In the genomic region with DNA sequence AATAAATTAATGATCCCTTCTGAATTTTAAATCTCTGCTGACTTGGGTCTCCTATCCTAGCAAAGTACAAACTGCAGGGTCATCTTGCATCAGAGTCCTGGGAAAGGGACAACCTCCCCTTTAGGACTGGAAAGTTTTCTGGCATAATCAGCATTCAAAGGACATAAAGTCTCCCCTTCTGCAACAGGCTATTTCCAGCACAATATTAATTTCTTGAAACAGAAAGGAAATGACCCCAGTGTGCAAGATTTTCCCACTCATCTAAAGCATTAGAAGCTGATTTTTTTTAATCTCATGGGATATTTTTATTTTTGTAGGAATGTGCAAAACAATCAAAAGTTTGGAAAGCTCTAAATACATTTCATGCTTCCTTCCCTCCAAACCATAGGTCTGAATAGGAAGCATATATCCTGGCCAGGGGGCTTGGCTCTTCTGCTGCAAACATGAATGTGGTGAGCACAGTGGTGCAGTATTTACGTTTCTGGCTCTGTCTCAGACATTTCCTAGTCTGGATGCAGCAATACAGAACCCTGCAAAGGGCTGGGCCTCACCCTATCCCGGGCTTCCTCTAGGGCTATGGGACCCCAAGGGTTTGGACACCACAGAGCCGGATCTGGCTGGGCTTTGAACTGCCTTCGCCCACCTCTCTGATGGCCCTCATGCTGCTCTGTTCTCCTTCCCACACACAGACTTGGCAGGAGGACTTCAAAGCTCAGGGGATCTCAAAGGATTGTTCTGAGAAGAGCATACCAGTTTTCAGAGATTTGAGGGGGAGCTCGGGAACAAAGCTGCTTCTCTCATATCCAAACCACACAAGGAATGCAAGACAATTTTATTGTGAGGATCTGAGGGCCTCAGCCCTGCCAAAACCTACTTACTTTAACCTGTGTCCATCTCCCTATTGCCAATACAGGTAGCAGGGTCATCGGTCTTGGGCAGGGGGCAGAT, we compare ENCODE assay signal across 14 cellular contexts.
A peak's percentile ranks its signal among the peaks of the same experiment; 100 is the strongest.
DNase-seq lines count a peak whose midpoint lies in the region; ATAC-seq and TF ChIP-seq lines count a peak whose summit lies in the region.
"Had no signal": no experiment of that assay in that cellular context is flagged by ENCODE, and none has a peak within 500 bp of the region (broad histone marks: within the 10 kb centered on the region; RNA-seq: fewer than 3 reads in every experiment).

No MANE protein-coding gene starts in this region.

- H3K36me3 ChIP-seq in aorta (ENCODE audit: control insufficient read depth in 1 of 2, insufficient read depth in 2 of 2, low read length in 1 of 2), result no peaks in the 10 kb centered on the region

- intact Hi-C loops in Right ventricle myocardium inferior (cut with DNase I), result loop anchor here (2.0 kb wide), 1 partner anchor 67 kb away; a partner anchor contains a TSS
- intact Hi-C loops in cardiac septum (cut with DNase I), result loop anchor here (2.0 to 5.0 kb wide), 3 partner anchors 21 to 67 kb away; a partner anchor contains a TSS
- intact Hi-C loops in aorta (cut with DNase I), result loop anchor here (5.0 kb wide), 2 partner anchors 39 to 54 kb away; no protein-coding TSS in a partner anchor

- ATAC-seq in Right ventricle myocardium inferior (peak; percentile 71), omental fat pad (ENCODE audit: low FRiP score) (peak; percentile 47), aorta (ENCODE audit: low FRiP score) (peak; percentile 78)
- ATAC-seq: activated T-cell treated with anti-CD3 and anti-CD28 coated beads, Interleukin-2, amount 50 U/mL, for 4 hours; foreskin keratinocyte had no signal

- TF ChIP-seq CTCF in omental fat pad (IDR thresholded peaks at IDR 0.05), result no peak

- no peaks in the 10 kb centered on the region for H3K9me3 ChIP-seq in aorta (ENCODE audit: control insufficient read depth, low read length)

- no peaks in the 10 kb centered on the region for H3K27me3 ChIP-seq in aorta (ENCODE audit: control insufficient read depth in 1 of 2, insufficient read depth in 2 of 2, low read length in 1 of 2)
- H3K27me3 ChIP-seq: foreskin keratinocyte had no signal

- no peak overlapping the region for H3K4me3 ChIP-seq in aorta (ENCODE audit: low read length in 2 of 2)

- H3K4me1 ChIP-seq in aorta (ENCODE audit: control insufficient read depth in 1 of 2, insufficient read depth in 2 of 2, low read length in 2 of 2), result peaks cover 5 to 21% of the 10 kb centered on the region in 2 donors

- WGBS in aorta, 2 donors, result 6 to 7% methylated on average over 6 of the region's 6 CpGs

- DNase-seq in Right ventricle myocardium inferior (ENCODE audit: missing footprints), result no peak
- no peak for DNase-seq in cardiac septum (ENCODE audit: low spot score)
- peak; percentile 95 for DNase-seq in fibroblast of peridontal ligament (ENCODE audit: extremely low read depth)
- DNase-seq in omental fat pad (ENCODE audit: low spot score), result no peak
- no peak for DNase-seq in aorta
- no peak for DNase-seq in NOMO-1 treated with dmso at 0.1 percent for 144 hours (lab: John Stamatoyannopoulos, UW; ENCODE audit: unreplicated experiment)
- no peak for DNase-seq in T-helper 2 cell
- DNase-seq in NCI-H2171 treated with DMSO at 0.1 percent for 48 hours (lab: John Stamatoyannopoulos, UW), result no peak
- DNase-seq: activated T-cell treated with anti-CD3 and anti-CD28 coated beads, Interleukin-2, amount 50 U/mL, for 4 hours; AML-193; foreskin keratinocyte; NCI-H1930; nucleus accumbens had no signal

- H3K27ac ChIP-seq in aorta (ENCODE audit: low read depth in 1 of 2, low read length in 2 of 2), result peak overlapping the region; percentile 96 to 100
- H3K27ac ChIP-seq: foreskin keratinocyte, HL-60 had no signal
